11 cellular contexts compared by ENCODE assay signal in the genomic region with DNA sequence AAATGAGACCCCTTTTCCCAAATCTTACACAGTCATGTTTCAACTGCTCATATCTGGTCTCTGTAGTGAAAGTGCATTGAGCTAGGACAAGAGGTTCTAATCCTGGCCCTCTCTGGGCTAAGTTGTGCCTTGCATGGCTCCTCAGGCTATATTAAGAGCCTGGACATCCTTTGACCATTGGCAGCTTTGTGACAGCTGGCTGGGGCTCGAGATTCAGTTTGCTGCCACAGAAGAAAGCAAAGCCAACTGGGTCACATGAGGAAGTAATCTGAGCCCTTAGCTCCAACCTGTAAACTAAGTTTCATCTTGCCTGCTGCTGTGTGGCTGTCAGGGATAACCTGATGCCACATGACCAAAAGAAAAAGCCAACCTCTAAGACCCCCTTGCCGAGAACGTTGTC. TPM values are rescaled to one million over a fixed set of nuclear protein-coding genes. Genes with fewer than 3 reads are reported as not detected.
DNase-seq lines count a peak whose midpoint lies in the region; ATAC-seq and TF ChIP-seq lines count a peak whose summit lies in the region.
"Had no signal": no experiment of that assay in that cellular context is flagged by ENCODE, and none has a peak within 500 bp of the region (broad histone marks: within the 10 kb centered on the region; RNA-seq: fewer than 3 reads in every experiment).

No MANE protein-coding gene starts in this region.

- no peak for ATAC-seq in GM19395 (IDR thresholded peaks at IDR 0.05; ENCODE audit: unreplicated experiment)

- no peak overlapping the region for H3K4me3 ChIP-seq in neural progenitor cell

- no peak overlapping the region for H3K9ac ChIP-seq in neural progenitor cell

- H3K27ac Mint-ChIP-seq in neural progenitor cell: peak overlapping the region; percentile 13
- H3K27ac Mint-ChIP-seq: CD4-positive, alpha-beta memory T cell had no signal

- H3K36me3 ChIP-seq in neural progenitor cell: no peaks in the 10 kb centered on the region

- no peak overlapping the region for H3K4me3 Mint-ChIP-seq in neural progenitor cell
- H3K4me3 Mint-ChIP-seq: CD4-positive, alpha-beta memory T cell had no signal

- no peak for TF ChIP-seq CTCF in neural progenitor cell (IDR thresholded peaks at IDR 0.05)

- peaks cover 17% of the 10 kb centered on the region for H3K4me1 Mint-ChIP-seq in neural progenitor cell

- H3K4me1 ChIP-seq in neural progenitor cell: peaks cover 16% of the 10 kb centered on the region

- H3K9me3 ChIP-seq in neural progenitor cell (ENCODE audit: low read depth): no peaks in the 10 kb centered on the region

- H3F3A ChIP-seq in neural progenitor cell (ENCODE audit: low read depth): peaks cover 8% of the 10 kb centered on the region

- H3K4me2 ChIP-seq in neural progenitor cell: peak overlapping the region; percentile 50

- no peaks in the 10 kb centered on the region for H3K27me3 Mint-ChIP-seq in neural progenitor cell (ENCODE audit: insufficient read depth, low read depth)
- H3K27me3 Mint-ChIP-seq: CD4-positive, alpha-beta memory T cell had no signal

- H3K27me3 ChIP-seq in neural progenitor cell: no peaks in the 10 kb centered on the region

- DNase-seq in DMS153 treated with DMSO at 0.1 percent for 48 hours (lab: John Stamatoyannopoulos, UW; ENCODE audit: unreplicated experiment): peak; percentile 17
- DNase-seq in NCI-H69 (lab: John Stamatoyannopoulos, UW): peak; percentile 62
- DNase-seq in fibroblast of gingiva (ENCODE audit: low read depth): peak; percentile 53
- DNase-seq in neural progenitor cell (ENCODE audit: low spot score): peak; percentile 53
- DNase-seq in RPMI8226: no peak
- no peak for DNase-seq in NCI-H526 treated with DMSO at 0.1 percent for 48 hours (lab: John Stamatoyannopoulos, UW)
- no peak for DNase-seq in T-helper 9 cell
- DNase-seq: CD4-positive, alpha-beta memory T cell; foreskin melanocyte; stimulated activated CD4-positive, alpha-beta T cell treated with anti-CD3 and anti-CD28 coated beads, Interleukin-1b, Interleukin-23, amount 100 ng/mL, for 48 hours had no signal

- H4K20me1 ChIP-seq in neural progenitor cell (ENCODE audit: low read depth): no peaks in the 10 kb centered on the region

- H3K9me3 Mint-ChIP-seq in neural progenitor cell: no peaks in the 10 kb centered on the region
- H3K9me3 Mint-ChIP-seq: CD4-positive, alpha-beta memory T cell had no signal

- no peak overlapping the region for H3K27ac ChIP-seq in neural progenitor cell

- H3K79me2 ChIP-seq in neural progenitor cell (ENCODE audit: low read depth): no peaks in the 10 kb centered on the region

- H3K36me3 Mint-ChIP-seq in neural progenitor cell: no peaks in the 10 kb centered on the region
- H3K36me3 Mint-ChIP-seq: CD4-positive, alpha-beta memory T cell had no signal

- peak overlapping the region; percentile 89 for H2AFZ ChIP-seq in neural progenitor cell (replicated peaks)

RNA-seq across cellular contexts. Expression of gene JADE1, which starts 51.8 kb away (rescaled TPM):
- total RNA-seq in neural progenitor cell (ENCODE audit: low replicate concordance): 46.2 and 55.9 TPM in 2 replicates

Comparison
In these comparisons a context has a peak if more than half of its experiments do, and no peak if none do; other contexts are left out.
1. DNase-seq: peak in DMS153 treated with DMSO at 0.1 percent for 48 hours (single experiment), NCI-H69 (single experiment), fibroblast of gingiva (single experiment) and neural progenitor cell (single experiment); none in RPMI8226 (single experiment), NCI-H526 treated with DMSO at 0.1 percent for 48 hours (single experiment) and T-helper 9 cell (single experiment).